Comparison of ENCODE assay signal across 23 cellular contexts in the genomic region with DNA sequence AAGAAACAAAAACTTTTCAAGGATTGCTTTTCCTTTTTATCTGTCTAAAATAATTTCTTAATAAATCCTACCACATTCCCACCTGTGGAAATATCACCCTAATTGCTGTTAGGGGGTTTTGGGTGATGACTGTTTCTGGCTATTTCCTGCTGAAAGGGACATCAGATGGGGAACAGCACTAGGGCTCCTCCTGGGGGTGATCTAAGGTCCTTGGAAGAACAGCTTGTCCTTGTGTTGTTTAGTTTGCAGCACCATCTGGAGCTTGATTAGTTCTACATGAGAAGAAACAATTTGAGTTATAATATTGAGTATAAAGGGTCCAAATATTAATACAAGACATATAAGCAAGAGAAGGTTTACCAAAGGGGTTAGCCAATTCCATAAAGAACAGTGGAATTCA. TPM values are rescaled to one million over a fixed set of nuclear protein-coding genes. Genes with fewer than 3 reads are reported as not detected.
DNase-seq lines count a peak whose midpoint lies in the region; ATAC-seq, FAIRE-seq and TF ChIP-seq lines count a peak whose summit lies in the region.
"Had no signal": no experiment of that assay in that cellular context is flagged by ENCODE, and none has a peak within 500 bp of the region (broad histone marks: within the 10 kb centered on the region; RNA-seq: fewer than 3 reads in every experiment).

No MANE protein-coding gene starts in this region.

- CTCF ChIA-PET in WTC11 (lab: Charles Lee) = interaction anchor here (0.7 to 2.8 kb wide), 8 partner anchors 26 to 159 kb away, joined by 3 to 14 read pairs (median 5); no protein-coding TSS in a partner anchor
- CTCF ChIA-PET in A673 (lab: Charles Lee) = no interaction called here

- H3K9me3 Mint-ChIP-seq in WTC11 = peaks cover 6% of the 10 kb centered on the region
- H3K9me3 Mint-ChIP-seq: activated T-cell treated with anti-CD3 and anti-CD28 coated beads, Interleukin-2, amount 50 U/mL, for 4 hours; central memory CD8-positive, alpha-beta T cell; immature natural killer cell; stimulated activated naive CD8-positive, alpha-beta T cell treated with anti-CD3 and anti-CD28 coated beads, Interleukin-15, amount 100 ng/mL, for 72 hours had no signal

- H3K9me3 ChIP-seq in smooth muscle cell (replicated peaks; ENCODE audit: low read depth) = no peaks in the 10 kb centered on the region
- no peaks in the 10 kb centered on the region for H3K9me3 ChIP-seq in A673 (ENCODE audit: low read depth, low read length, poor library complexity, severe bottlenecking)
- H3K9me3 ChIP-seq: neutrophil had no signal

- H3F3A ChIP-seq in smooth muscle cell (ENCODE audit: low read depth) = no peaks in the 10 kb centered on the region

- no peak overlapping the region for H3K27ac ChIP-seq in smooth muscle cell (ENCODE audit: low read depth)
- no peak overlapping the region for H3K27ac ChIP-seq in A673 (ENCODE audit: low read depth, low read length, poor library complexity, severe bottlenecking)
- H3K27ac ChIP-seq: neutrophil had no signal

- no peaks in the 10 kb centered on the region for H3K79me2 ChIP-seq in smooth muscle cell (ENCODE audit: low read depth)

- TF ChIP-seq POLR2A in GM12892 (IDR thresholded peaks at IDR 0.05; ENCODE audit: low read depth, low read length) = no peak

- POLR2A ChIA-PET in WTC11 (lab: Charles Lee) (no interaction called here), A673 (lab: Charles Lee; ENCODE audit: low non-redundant PET) (no interaction called here)

- TF ChIP-seq CTCF in WTC11 (IDR thresholded peaks at IDR 0.05) (no peak), smooth muscle cell (IDR thresholded peaks at IDR 0.05; ENCODE audit: borderline replicate concordance, insufficient read depth, poor library complexity, severe bottlenecking) (peak; percentile 12), A673 (conservative IDR thresholded peaks at IDR 0.05; ENCODE audit: low read depth, low read length) (no peak)

- H3K36me3 ChIP-seq in smooth muscle cell (ENCODE audit: low read depth) = no peaks in the 10 kb centered on the region
- H3K36me3 ChIP-seq in A673 (ENCODE audit: insufficient read depth, low read length, poor library complexity, severe bottlenecking) = no peaks in the 10 kb centered on the region
- H3K36me3 ChIP-seq: neutrophil had no signal

- H3K4me3 ChIP-seq in smooth muscle cell (no peak overlapping the region), A673 (ENCODE audit: low read depth, low read length, poor library complexity, severe bottlenecking) (no peak overlapping the region)

- peaks cover 45% of the 10 kb centered on the region for H3K4me1 Mint-ChIP-seq in WTC11
- H3K4me1 Mint-ChIP-seq: immature natural killer cell had no signal

- H3K27ac Mint-ChIP-seq in WTC11 = no peak overlapping the region
- H3K27ac Mint-ChIP-seq: immature natural killer cell; stimulated activated naive CD8-positive, alpha-beta T cell treated with anti-CD3 and anti-CD28 coated beads, Interleukin-15, amount 100 ng/mL, for 72 hours had no signal

- no peak overlapping the region for H2AFZ ChIP-seq in smooth muscle cell (ENCODE audit: low read depth)

- no peak overlapping the region for H3K4me2 ChIP-seq in smooth muscle cell

- H3K27me3 ChIP-seq in smooth muscle cell (ENCODE audit: low read depth) (no peaks in the 10 kb centered on the region), A673 (replicated peaks; ENCODE audit: insufficient read depth, low read depth, low read length, poor library complexity) (no peaks in the 10 kb centered on the region)
- H3K27me3 ChIP-seq: neutrophil had no signal

- H3K4me1 ChIP-seq in smooth muscle cell (ENCODE audit: low read depth) (no peaks in the 10 kb centered on the region), A673 (ENCODE audit: insufficient read depth, low read length, poor library complexity, severe bottlenecking) (no peaks in the 10 kb centered on the region)

- intact Hi-C loops in A673 (cut with micrococcal nuclease; ENCODE audit: unreplicated experiment) = no loop called here

- DNase-seq in NOMO-1 (lab: John Stamatoyannopoulos, UW; ENCODE audit: unreplicated experiment in 2 of 2) = peak; percentile 4 to 5
- no peak for DNase-seq in NOMO-1 treated with dmso at 0.1 percent for 144 hours (lab: John Stamatoyannopoulos, UW; ENCODE audit: unreplicated experiment)
- peak; percentile 1 for DNase-seq in NCI-H69 (lab: John Stamatoyannopoulos, UW)
- peak; percentile 16 for DNase-seq in WTC11 (ENCODE audit: low spot score)
- no peak for DNase-seq in smooth muscle cell (lab: John Stamatoyannopoulos, UW; ENCODE audit: unreplicated experiment)
- no peak for DNase-seq in GM12892 (ENCODE audit: insufficient read length)
- DNase-seq in A673 (ENCODE audit: low spot score) = no peak
- DNase-seq: activated CD4-positive, alpha-beta T cell treated with anti-CD3 and anti-CD28 coated beads for 1 hour; activated T-cell treated with anti-CD3 and anti-CD28 coated beads, Interleukin-2, amount 50 U/mL, for 4 hours; immature natural killer cell; mesenchymal stem cell; NCI-H1092; NCI-H2171 treated with DMSO at 0.1 percent for 48 hours; small intestine; stimulated activated naive CD8-positive, alpha-beta T cell treated with anti-CD3 and anti-CD28 coated beads, Interleukin-15, amount 100 ng/mL, for 72 hours had no signal

- no peak overlapping the region for H3K9ac ChIP-seq in smooth muscle cell (ENCODE audit: low read depth)

- no peak for FAIRE-seq in GM12892 (lab: Jason Lieb, UNC)
- FAIRE-seq: A204.1, endometrium, frontal cortex, RCC 7860, small intestine had no signal

- H3K27me3 Mint-ChIP-seq in WTC11 (ENCODE audit: low read depth) = no peaks in the 10 kb centered on the region
- H3K27me3 Mint-ChIP-seq: central memory CD8-positive, alpha-beta T cell; stimulated activated naive CD8-positive, alpha-beta T cell treated with anti-CD3 and anti-CD28 coated beads, Interleukin-15, amount 100 ng/mL, for 72 hours had no signal

- no peaks in the 10 kb centered on the region for H4K20me1 ChIP-seq in smooth muscle cell (ENCODE audit: low read depth)

- ATAC-seq in WTC11 (peak; percentile 74), GM18868 (IDR thresholded peaks at IDR 0.05; ENCODE audit: unreplicated experiment) (no peak)
- ATAC-seq: activated T-cell treated with anti-CD3 and anti-CD28 coated beads, Interleukin-2, amount 50 U/mL, for 4 hours; stimulated activated naive CD8-positive, alpha-beta T cell treated with anti-CD3 and anti-CD28 coated beads, Interleukin-15, amount 100 ng/mL, for 72 hours had no signal

- no TSS peak for BruUV-seq in A673 (replicated peaks; lab: Mats Ljungman, UMichigan)

- H3K4me3 Mint-ChIP-seq in WTC11 = no peak overlapping the region
- H3K4me3 Mint-ChIP-seq: activated T-cell treated with anti-CD3 and anti-CD28 coated beads, Interleukin-2, amount 50 U/mL, for 4 hours; central memory CD8-positive, alpha-beta T cell; immature natural killer cell; stimulated activated naive CD8-positive, alpha-beta T cell treated with anti-CD3 and anti-CD28 coated beads, Interleukin-15, amount 100 ng/mL, for 72 hours had no signal

- peaks cover 5% of the 10 kb centered on the region for H3K36me3 Mint-ChIP-seq in WTC11
- H3K36me3 Mint-ChIP-seq: immature natural killer cell had no signal

TF ChIP-seq in WTC11, 78 proteins besides CTCF, POLR2A, EP300 and RAD21 (continues in another document):
- TF ChIP-seq, protein P1, sequence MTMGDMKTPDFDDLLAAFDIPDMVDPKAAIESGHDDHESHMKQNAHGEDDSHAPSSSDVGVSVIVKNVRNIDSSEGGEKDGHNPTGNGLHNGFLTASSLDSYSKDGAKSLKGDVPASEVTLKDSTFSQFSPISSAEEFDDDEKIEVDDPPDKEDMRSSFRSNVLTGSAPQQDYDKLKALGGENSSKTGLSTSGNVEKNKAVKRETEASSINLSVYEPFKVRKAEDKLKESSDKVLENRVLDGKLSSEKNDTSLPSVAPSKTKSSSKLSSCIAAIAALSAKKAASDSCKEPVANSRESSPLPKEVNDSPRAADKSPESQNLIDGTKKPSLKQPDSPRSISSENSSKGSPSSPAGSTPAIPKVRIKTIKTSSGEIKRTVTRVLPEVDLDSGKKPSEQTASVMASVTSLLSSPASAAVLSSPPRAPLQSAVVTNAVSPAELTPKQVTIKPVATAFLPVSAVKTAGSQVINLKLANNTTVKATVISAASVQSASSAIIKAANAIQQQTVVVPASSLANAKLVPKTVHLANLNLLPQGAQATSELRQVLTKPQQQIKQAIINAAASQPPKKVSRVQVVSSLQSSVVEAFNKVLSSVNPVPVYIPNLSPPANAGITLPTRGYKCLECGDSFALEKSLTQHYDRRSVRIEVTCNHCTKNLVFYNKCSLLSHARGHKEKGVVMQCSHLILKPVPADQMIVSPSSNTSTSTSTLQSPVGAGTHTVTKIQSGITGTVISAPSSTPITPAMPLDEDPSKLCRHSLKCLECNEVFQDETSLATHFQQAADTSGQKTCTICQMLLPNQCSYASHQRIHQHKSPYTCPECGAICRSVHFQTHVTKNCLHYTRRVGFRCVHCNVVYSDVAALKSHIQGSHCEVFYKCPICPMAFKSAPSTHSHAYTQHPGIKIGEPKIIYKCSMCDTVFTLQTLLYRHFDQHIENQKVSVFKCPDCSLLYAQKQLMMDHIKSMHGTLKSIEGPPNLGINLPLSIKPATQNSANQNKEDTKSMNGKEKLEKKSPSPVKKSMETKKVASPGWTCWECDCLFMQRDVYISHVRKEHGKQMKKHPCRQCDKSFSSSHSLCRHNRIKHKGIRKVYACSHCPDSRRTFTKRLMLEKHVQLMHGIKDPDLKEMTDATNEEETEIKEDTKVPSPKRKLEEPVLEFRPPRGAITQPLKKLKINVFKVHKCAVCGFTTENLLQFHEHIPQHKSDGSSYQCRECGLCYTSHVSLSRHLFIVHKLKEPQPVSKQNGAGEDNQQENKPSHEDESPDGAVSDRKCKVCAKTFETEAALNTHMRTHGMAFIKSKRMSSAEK (CRISPR knock-in tag; IDR thresholded peaks at IDR 0.05; ENCODE audit: borderline replicate concordance) = no peak
- no peak for TF ChIP-seq NR2C2 (CRISPR knock-in tag; IDR thresholded peaks at IDR 0.05)
- TF ChIP-seq E2F5 (CRISPR knock-in tag; IDR thresholded peaks at IDR 0.05) = no peak

RNA-seq across cellular contexts. Expression of gene OR5H15, which starts 18.7 kb away (rescaled TPM):
- total RNA-seq in WTC11 (2021) (not detected in 3 replicates), smooth muscle cell (not detected in 2 replicates), A673 (2021) (not detected in 2 replicates)
- polyA plus RNA-seq in smooth muscle cell = not detected in 2 replicates
- polyA plus RNA-seq in GM12892 (2012; ENCODE audit: missing spikeins) = not detected
- total RNA-seq: activated T-cell treated with anti-CD3 and anti-CD28 coated beads, Interleukin-2, amount 50 U/mL, for 4 hours; frontal cortex; T-helper 1 cell treated with Interleukin-12 subunit alpha and Interleukin-12 subunit beta and Interleukin-4 antibody, amounts not matched to agents 30 ng/mL and 1 ng/mL, for 36 hours had no signal
- polyA plus RNA-seq: immature natural killer cell, small intestine had no signal

RNA-seq across cellular contexts. Expression of gene OR5H14, which starts 37.9 kb away (rescaled TPM):
- total RNA-seq in WTC11 (2021) (not detected in 3 replicates), smooth muscle cell (not detected in 2 replicates), A673 (2021) (not detected in 2 replicates)
- not detected in 2 replicates for polyA plus RNA-seq in smooth muscle cell
- not detected for polyA plus RNA-seq in GM12892 (2012; ENCODE audit: missing spikeins)
- total RNA-seq: activated T-cell treated with anti-CD3 and anti-CD28 coated beads, Interleukin-2, amount 50 U/mL, for 4 hours; frontal cortex; T-helper 1 cell treated with Interleukin-12 subunit alpha and Interleukin-12 subunit beta and Interleukin-4 antibody, amounts not matched to agents 30 ng/mL and 1 ng/mL, for 36 hours had no signal
- polyA plus RNA-seq: immature natural killer cell, small intestine had no signal

RNA-seq across cellular contexts. Expression of gene OR5H1, which starts 54.7 kb away (rescaled TPM):
- total RNA-seq in WTC11 (2021) = 0.02 TPM in 1 of 3 replicates, not detected in the others
- total RNA-seq in smooth muscle cell = not detected in 2 replicates
- polyA plus RNA-seq in smooth muscle cell = not detected in 2 replicates
- polyA plus RNA-seq in GM12892 (2012; ENCODE audit: missing spikeins) = not detected
- not detected in 2 replicates for total RNA-seq in A673 (2021)
- total RNA-seq: activated T-cell treated with anti-CD3 and anti-CD28 coated beads, Interleukin-2, amount 50 U/mL, for 4 hours; frontal cortex; T-helper 1 cell treated with Interleukin-12 subunit alpha and Interleukin-12 subunit beta and Interleukin-4 antibody, amounts not matched to agents 30 ng/mL and 1 ng/mL, for 36 hours had no signal
- polyA plus RNA-seq: immature natural killer cell, small intestine had no signal

Comparison
In these comparisons a context has a peak if more than half of its experiments do, and no peak if none do; other contexts are left out.
1. DNase-seq: peak in NOMO-1 (2 of 2), NCI-H69 (single experiment) and WTC11 (single experiment); none in NOMO-1 treated with dmso at 0.1 percent for 144 hours (single experiment), smooth muscle cell (single experiment), GM12892 (single experiment) and A673 (single experiment).